25 cellular contexts compared by ENCODE assay signal in genomic region chr4:84563002-84563401, GRCh38. TPM values are rescaled to one million over a fixed set of nuclear protein-coding genes. Genes with fewer than 3 reads are reported as not detected.
"Had no signal": no experiment of that assay in that cellular context is flagged by ENCODE, and none has a peak within 500 bp of the region (broad histone marks: within the 10 kb centered on the region; RNA-seq: fewer than 3 reads in every experiment).

No MANE protein-coding gene starts in this region.

- H3K36me3 Mint-ChIP-seq: activated naive CD4-positive, alpha-beta T cell treated with anti-CD3 and anti-CD28 coated beads, Interleukin-2, amount 50 U/mL, for 72 hours had no signal

- H3K4me1 ChIP-seq: adrenal gland, ascending aorta, gastrocnemius medialis, pancreas, psoas muscle, right atrium auricular region, testis, upper lobe of right lung had no signal

- H3K27ac ChIP-seq: adrenal gland, ascending aorta, brain microvascular endothelial cell, gastrocnemius medialis, pancreas, psoas muscle, right atrium auricular region, testis, upper lobe of right lung, VCaP had no signal

- H3K4me3 ChIP-seq: adrenal gland, ascending aorta, gastrocnemius medialis, pancreas, psoas muscle, right atrium auricular region, testis, upper lobe of right lung had no signal

- H3K27me3 ChIP-seq: adrenal gland, ascending aorta, brain microvascular endothelial cell, gastrocnemius medialis, pancreas, right atrium auricular region, testis, upper lobe of right lung had no signal

- H3K36me3 ChIP-seq: adrenal gland, ascending aorta, brain microvascular endothelial cell, gastrocnemius medialis, pancreas, right atrium auricular region, upper lobe of right lung had no signal

- ATAC-seq: activated CD8-positive, alpha-beta T cell treated with anti-CD3 and anti-CD28 coated beads, Interleukin-2, amount 10 ng/mL, durations not matched to agents 7 days and 5 days; activated naive CD4-positive, alpha-beta T cell treated with anti-CD3 and anti-CD28 coated beads, Interleukin-2, amount 50 U/mL, for 72 hours; activated T-helper 17 cell treated with anti-CD3 and anti-CD28 coated beads, Interleukin-2, amount 50 U/mL, for 72 hours; left ventricle myocardium superior; pancreas; psoas muscle; stimulated activated naive CD8-positive, alpha-beta T cell treated with anti-CD3 and anti-CD28 coated beads, Interleukin-15, amount 100 ng/mL, for 72 hours; upper lobe of right lung had no signal

- H3K9me3 Mint-ChIP-seq: activated CD4-positive, alpha-beta T cell treated with anti-CD3 and anti-CD28 coated beads, Interleukin-2, amount 10 ng/mL, durations not matched to agents 7 days and 5 days; activated naive CD4-positive, alpha-beta T cell treated with anti-CD3 and anti-CD28 coated beads, Interleukin-2, amount 50 U/mL, for 72 hours; activated T-helper 17 cell treated with anti-CD3 and anti-CD28 coated beads, Interleukin-2, amount 50 U/mL, for 72 hours; nephron; stimulated activated naive CD8-positive, alpha-beta T cell treated with anti-CD3 and anti-CD28 coated beads, Interleukin-15, amount 100 ng/mL, for 72 hours; T-helper 2 cell treated with Interferon-gamma antibody and Interleukin-4, amounts not matched to agents 5 μg/mL and 100 μg/mL, for 36 hours had no signal

- H3K27ac Mint-ChIP-seq: activated CD4-positive, alpha-beta T cell treated with anti-CD3 and anti-CD28 coated beads, Interleukin-2, amount 10 ng/mL, durations not matched to agents 7 days and 5 days; activated CD8-positive, alpha-beta T cell treated with anti-CD3 and anti-CD28 coated beads, Interleukin-2, amount 10 ng/mL, durations not matched to agents 7 days and 5 days; activated naive CD4-positive, alpha-beta T cell treated with anti-CD3 and anti-CD28 coated beads, Interleukin-2, amount 50 U/mL, for 72 hours; activated T-helper 17 cell treated with anti-CD3 and anti-CD28 coated beads, Interleukin-2, amount 50 U/mL, for 72 hours; nephron; stimulated activated naive CD8-positive, alpha-beta T cell treated with anti-CD3 and anti-CD28 coated beads, Interleukin-15, amount 100 ng/mL, for 72 hours; T-helper 2 cell treated with Interferon-gamma antibody and Interleukin-4, amounts not matched to agents 5 μg/mL and 100 μg/mL, for 36 hours had no signal

- DNase-seq: activated CD4-positive, alpha-beta T cell treated with anti-CD3 and anti-CD28 coated beads, Interleukin-2, amount 10 ng/mL, durations not matched to agents 7 days and 5 days; activated CD4-positive, CD25-positive, alpha-beta regulatory T cell treated with anti-CD3 and anti-CD28 coated beads, Interleukin-2, amount 50 U/mL, for 72 hours; activated CD8-positive, alpha-beta T cell treated with anti-CD3 and anti-CD28 coated beads, Interleukin-2, amount 10 ng/mL, durations not matched to agents 7 days and 5 days; adrenal gland; brain microvascular endothelial cell; central memory CD4-positive, alpha-beta T cell; dermis blood vessel endothelial cell; effector CD8-positive, alpha-beta T cell; gastrocnemius medialis; head of caudate nucleus; left ventricle myocardium superior; pancreas; psoas muscle; stimulated activated CD4-positive, alpha-beta T cell treated with anti-CD3 and anti-CD28 coated beads, Interleukin-12 subunit alpha, Interleukin-12 subunit beta, amount 100 ng/mL, for 4 hours; stimulated activated CD4-positive, alpha-beta T cell treated with anti-CD3 and anti-CD28 coated beads, Interleukin-4, amount 100 ng/mL, for 4 hours; stimulated activated naive CD8-positive, alpha-beta T cell treated with anti-CD3 and anti-CD28 coated beads, Interleukin-15, amount 100 ng/mL, for 72 hours; testis; upper lobe of right lung had no signal

- H3K4me1 Mint-ChIP-seq: activated CD4-positive, alpha-beta T cell treated with anti-CD3 and anti-CD28 coated beads, Interleukin-2, amount 10 ng/mL, durations not matched to agents 7 days and 5 days; activated T-helper 17 cell treated with anti-CD3 and anti-CD28 coated beads, Interleukin-2, amount 50 U/mL, for 72 hours; nephron; stimulated activated naive CD8-positive, alpha-beta T cell treated with anti-CD3 and anti-CD28 coated beads, Interleukin-15, amount 100 ng/mL, for 72 hours had no signal

- H3K4me3 Mint-ChIP-seq: activated CD4-positive, alpha-beta T cell treated with anti-CD3 and anti-CD28 coated beads, Interleukin-2, amount 10 ng/mL, durations not matched to agents 7 days and 5 days; activated CD8-positive, alpha-beta T cell treated with anti-CD3 and anti-CD28 coated beads, Interleukin-2, amount 10 ng/mL, durations not matched to agents 7 days and 5 days; activated T-helper 17 cell treated with anti-CD3 and anti-CD28 coated beads, Interleukin-2, amount 50 U/mL, for 72 hours; nephron; stimulated activated naive CD8-positive, alpha-beta T cell treated with anti-CD3 and anti-CD28 coated beads, Interleukin-15, amount 100 ng/mL, for 72 hours; T-helper 2 cell treated with Interferon-gamma antibody and Interleukin-4, amounts not matched to agents 5 μg/mL and 100 μg/mL, for 36 hours had no signal

- H3K9me3 ChIP-seq: adrenal gland, ascending aorta, gastrocnemius medialis, pancreas, psoas muscle, right atrium auricular region, testis, upper lobe of right lung had no signal

RNA-seq across cellular contexts. Expression of gene CDS1, which starts 19.9 kb away (rescaled TPM):
- total RNA-seq: activated CD8-positive, alpha-beta T cell treated with anti-CD3 and anti-CD28 coated beads, Interleukin-2, amount 10 ng/mL, durations not matched to agents 7 days and 5 days; dermis blood vessel endothelial cell had no signal
